ENCODE assay signal across 10 cellular contexts in genomic region chr14:64682173-64682710, GRCh38. TPM values are rescaled to one million over a fixed set of nuclear protein-coding genes. Genes with fewer than 3 reads are reported as not detected.
A peak's percentile ranks its signal among the peaks of the same experiment; 100 is the strongest.
DNase-seq lines count a peak whose midpoint lies in the region; ATAC-seq and TF ChIP-seq lines count a peak whose summit lies in the region.
"Had no signal": no experiment of that assay in that cellular context is flagged by ENCODE, and none has a peak within 500 bp of the region (broad histone marks: within the 10 kb centered on the region; RNA-seq: fewer than 3 reads in every experiment).

No MANE protein-coding gene starts in this region.

- BruUV-seq in IMR-90 (replicated peaks; lab: Mats Ljungman, UMichigan) = no TSS peak

- no peak overlapping the region for H3K4me2 ChIP-seq in IMR-90 (ENCODE audit: low read depth, low read length)

- no peak overlapping the region for H3K56ac ChIP-seq in IMR-90 (ENCODE audit: extremely low read depth, insufficient read depth, low read length)

- no peak overlapping the region for H2AK5ac ChIP-seq in IMR-90 (ENCODE audit: low read depth, low read length)

- no peaks in the 10 kb centered on the region for H3K9me3 Mint-ChIP-seq in dendritic cell treated with granulocyte-macrophage colony-stimulating factor and Interleukin-4, amounts not matched to agents 40 ng/mL and 50 ng/mL, for 4 days
- peaks cover 2% of the 10 kb centered on the region for H3K9me3 Mint-ChIP-seq in glutamatergic neuron (ENCODE audit: unreplicated experiment)

- no peak overlapping the region for H2AK9ac ChIP-seq in IMR-90 (replicated peaks; ENCODE audit: low read depth, low read length, poor library complexity)

- no peaks in the 10 kb centered on the region for H3K9me3 ChIP-seq in IMR-90 (ENCODE audit: control insufficient read depth, insufficient read depth, low read length)
- H3K9me3 ChIP-seq in stomach smooth muscle (ENCODE audit: control insufficient read depth in 2 of 2, low read length in 2 of 2) = no peaks in the 10 kb centered on the region

- peak overlapping the region; percentile 67 for H3K27ac Mint-ChIP-seq in dendritic cell treated with granulocyte-macrophage colony-stimulating factor and Interleukin-4, amounts not matched to agents 40 ng/mL and 50 ng/mL, for 4 days
- no peak overlapping the region for H3K27ac Mint-ChIP-seq in glutamatergic neuron (ENCODE audit: unreplicated experiment)

- peak overlapping the region; percentile 22; the same call in 1 of the 2 replicates for H4K5ac ChIP-seq in IMR-90 (ENCODE audit: low read depth, low read length)

- H3K9me1 ChIP-seq in IMR-90 (ENCODE audit: insufficient read depth, low read length) = no peaks in the 10 kb centered on the region

- H3K4ac ChIP-seq in IMR-90 (ENCODE audit: low read depth, low read length) = peak overlapping the region; percentile 63; the same call in 1 of the 2 replicates

- H3K27ac ChIP-seq in IMR-90 (ENCODE audit: insufficient read depth, low read length) (no peak overlapping the region), stomach smooth muscle (ENCODE audit: low read length) (peak overlapping the region; percentile 84)

- peak; percentile 80 for ATAC-seq in IMR-90 (ENCODE audit: low read depth)

- H3K4me3 ChIP-seq in IMR-90 (ENCODE audit: insufficient read depth, low read depth, low read length) (no peak overlapping the region), stomach smooth muscle (ENCODE audit: low read length in 2 of 2) (peak overlapping the region; percentile 35 to 47)

- H3K27me3 ChIP-seq in IMR-90 (ENCODE audit: control insufficient read depth, insufficient read depth, low read length) = peaks cover 4% of the 10 kb centered on the region; the same call in 1 of the 2 replicates
- H3K27me3 ChIP-seq in stomach smooth muscle (ENCODE audit: control insufficient read depth in 1 of 2, insufficient read depth in 2 of 2, low read length in 2 of 2) = no peaks in the 10 kb centered on the region

- no peak overlapping the region for H2BK5ac ChIP-seq in IMR-90 (ENCODE audit: low read depth, low read length, poor library complexity, severe bottlenecking)

- H3K18ac ChIP-seq in IMR-90 (ENCODE audit: low read depth, low read length) = no peak overlapping the region; the same call in 1 of the 2 replicates

- H2AFZ ChIP-seq in IMR-90 (replicated peaks; ENCODE audit: low read length, poor library complexity) = peak overlapping the region; percentile 84

- no peak overlapping the region for H3K4me3 Mint-ChIP-seq in dendritic cell treated with granulocyte-macrophage colony-stimulating factor and Interleukin-4, amounts not matched to agents 40 ng/mL and 50 ng/mL, for 4 days
- H3K4me3 Mint-ChIP-seq in glutamatergic neuron (ENCODE audit: unreplicated experiment) = no peak overlapping the region

- no peaks in the 10 kb centered on the region for H3K36me3 ChIP-seq in IMR-90 (ENCODE audit: control insufficient read depth, insufficient read depth, low read length)
- H3K36me3 ChIP-seq in stomach smooth muscle (ENCODE audit: control insufficient read depth in 2 of 2, insufficient read depth in 2 of 2, low read length in 2 of 2) = no peaks in the 10 kb centered on the region

- no peak overlapping the region for H3K23ac ChIP-seq in IMR-90 (ENCODE audit: low read depth, low read length)

- DNase-seq in IMR-90 (peak; percentile 38), left kidney (ENCODE audit: low read depth, low spot score) (peak; percentile 87), HT-29 (ENCODE audit: low spot score) (no peak), glutamatergic neuron (no peak), NOMO-1 (lab: John Stamatoyannopoulos, UW; ENCODE audit: unreplicated experiment in 2 of 2) (no peak)
- no peak for DNase-seq in activated effector memory CD4-positive, alpha-beta T cell treated with Interleukin-2 at 50 U/mL for 16 hours
- DNase-seq: activated T-cell treated with anti-CD3 and anti-CD28 coated beads, Interleukin-2, amount 50 U/mL, for 48 hours; NCI-H2029 had no signal

- CTCF ChIA-PET in IMR-90 (lab: Yijun Ruan, JAX) = no interaction called here

- no peaks in the 10 kb centered on the region for H4K20me1 ChIP-seq in IMR-90 (ENCODE audit: insufficient read depth, low read length)

- no peaks in the 10 kb centered on the region for H3K36me3 Mint-ChIP-seq in dendritic cell treated with granulocyte-macrophage colony-stimulating factor and Interleukin-4, amounts not matched to agents 40 ng/mL and 50 ng/mL, for 4 days (ENCODE audit: low read depth)
- H3K36me3 Mint-ChIP-seq in glutamatergic neuron (ENCODE audit: unreplicated experiment) = no peaks in the 10 kb centered on the region

- no peak for TF ChIP-seq POLR2A in IMR-90 (IDR thresholded peaks at IDR 0.05; ENCODE audit: low read depth, low read length)

- no peak overlapping the region for H2BK15ac ChIP-seq in IMR-90 (ENCODE audit: low read depth, low read length)

- H3K79me1 ChIP-seq in IMR-90 (ENCODE audit: low read depth in 1 of 2, low read length in 2 of 2) = no peaks in the 10 kb centered on the region

- H4K91ac ChIP-seq in IMR-90 (ENCODE audit: insufficient read depth, low read depth, low read length) = no peak overlapping the region; the same call in 1 of the 2 replicates

- H3K4me1 ChIP-seq in IMR-90 (ENCODE audit: control insufficient read depth, insufficient read depth, low read length) (peaks cover 11% of the 10 kb centered on the region; the same call in 1 of the 2 replicates), stomach smooth muscle (ENCODE audit: control insufficient read depth, insufficient read depth, low read length) (peaks cover 33% of the 10 kb centered on the region)

- TF ChIP-seq CTCF in IMR-90 (conservative IDR thresholded peaks at IDR 0.05; ENCODE audit: low read depth, low read length) (no peak), glutamatergic neuron (IDR thresholded peaks at IDR 0.05; ENCODE audit: partially characterized antibody, unreplicated experiment) (no peak)

- H2BK20ac ChIP-seq in IMR-90 (ENCODE audit: low read depth, low read length) = no peak overlapping the region

- WGBS in IMR-90 (ENCODE audit: extremely low coverage in 2 of 2, insufficient read length in 1 of 2), 2 experiments = no CpG with 5 or more reads among the region's 8 CpGs

- POLR2A ChIA-PET in IMR-90 (lab: Charles Lee; ENCODE audit: unreplicated experiment) = no interaction called here

- intact Hi-C loops in IMR-90 (cut with micrococcal nuclease) = no loop called here
- intact Hi-C loops in dendritic cell treated with granulocyte-macrophage colony-stimulating factor and Interleukin-4, amounts not matched to agents 40 ng/mL and 50 ng/mL, for 4 days (cut with micrococcal nuclease) = no loop called here

- H3K9ac ChIP-seq in IMR-90 (ENCODE audit: low read depth, low read length) (no peak overlapping the region), stomach smooth muscle (ENCODE audit: low read length in 2 of 2) (peak overlapping the region; percentile 29 to 45)

- peaks cover 28% of the 10 kb centered on the region for H3K27me3 Mint-ChIP-seq in dendritic cell treated with granulocyte-macrophage colony-stimulating factor and Interleukin-4, amounts not matched to agents 40 ng/mL and 50 ng/mL, for 4 days
- H3K27me3 Mint-ChIP-seq in glutamatergic neuron (ENCODE audit: unreplicated experiment) = peaks cover 12% of the 10 kb centered on the region

- H2BK120ac ChIP-seq in IMR-90 (ENCODE audit: low read depth, low read length) = no peak overlapping the region

- H4K8ac ChIP-seq in IMR-90 (ENCODE audit: low read depth in 2 of 2, low read length in 2 of 2) = peak overlapping the region in 1 of 2 experiments; percentile 67; a peak in 1 of 4 replicates

- in situ Hi-C loops in IMR-90 (cut with MboI; ENCODE audit: low sequenced_read_pairs) = no loop called here

- no peak for TF ChIP-seq RAD21 in IMR-90 (IDR thresholded peaks at IDR 0.05; ENCODE audit: low read length)

- peaks cover 55% of the 10 kb centered on the region for H3K4me1 Mint-ChIP-seq in dendritic cell treated with granulocyte-macrophage colony-stimulating factor and Interleukin-4, amounts not matched to agents 40 ng/mL and 50 ng/mL, for 4 days (ENCODE audit: low read depth)
- peaks cover 3% of the 10 kb centered on the region for H3K4me1 Mint-ChIP-seq in glutamatergic neuron (ENCODE audit: low read depth, unreplicated experiment)

- H3K14ac ChIP-seq in IMR-90 (replicated peaks; ENCODE audit: low read depth, low read length) = no peak overlapping the region

- dilution Hi-C loops in IMR-90 (cut with HindIII; ENCODE audit: low sequenced_read_pairs, unreplicated experiment) = no loop called here

TF ChIP-seq in IMR-90, 13 proteins besides CTCF, POLR2A, EP300 and RAD21:
- TF ChIP-seq CEBPB (IDR thresholded peaks at IDR 0.05; ENCODE audit: low read depth, low read length) = no peak
TF ChIP-seq in IMR-90: peak in this region for 0.

RNA-seq across cellular contexts. Expression of gene PLEKHG3, which starts 22.0 kb away (rescaled TPM):
- total RNA-seq in IMR-90 (2012; rRNA removed) = 4.4 and 8.2 TPM in 2 replicates
- 8.4 and 10.6 TPM in 2 replicates for polyA plus RNA-seq in IMR-90 (2012; rRNA removed)
- 3.5 and 6.2 TPM in 2 replicates for polyA plus RNA-seq in IMR-90 (2012; cell fraction: cytosol; rRNA removed)
- polyA plus RNA-seq in IMR-90 (2012; cell fraction: nucleus; rRNA removed; ENCODE audit: low replicate concordance) = 28.4 and 37.6 TPM in 2 replicates
- total RNA-seq in HT-29 (2014; rRNA removed; shearing (Covaris generic)) = 59.2 and 62.9 TPM in 2 replicates
- 10.1 TPM for total RNA-seq in glutamatergic neuron (ENCODE audit: unreplicated experiment)

Comparison
In these comparisons a context has a peak if more than half of its experiments do, and no peak if none do; other contexts are left out.
1. DNase-seq: peak in IMR-90 (single experiment) and left kidney (single experiment); none in HT-29 (single experiment), activated effector memory CD4-positive, alpha-beta T cell treated with Interleukin-2 at 50 U/mL for 16 hours (single experiment), glutamatergic neuron (single experiment) and NOMO-1 (0 of 2).